In genomic region chr17:81717049-81717765, GRCh38 we compare ENCODE assay signal across 14 cellular contexts. TPM values are rescaled to one million over a fixed set of nuclear protein-coding genes. Genes with fewer than 3 reads are reported as not detected.
DNase-seq lines count a peak whose midpoint lies in the region; ATAC-seq, FAIRE-seq and TF ChIP-seq lines count a peak whose summit lies in the region.
"Had no signal": no experiment of that assay in that cellular context is flagged by ENCODE, and none has a peak within 500 bp of the region (broad histone marks: within the 10 kb centered on the region; RNA-seq: fewer than 3 reads in every experiment).

No MANE protein-coding gene starts in this region.

- H3K27ac ChIP-seq in HEK293 (ENCODE audit: extremely low read depth, low read depth, low read length) (no peak overlapping the region), RWPE2 (ENCODE audit: poor library complexity, severe bottlenecking) (no peak overlapping the region), HepG2 (ENCODE audit: extremely low read length, insufficient read depth, low read length) (no peak overlapping the region), upper lobe of right lung (no peak overlapping the region)
- H3K27ac ChIP-seq: BLaER1 treated with 17β-estradiol and CSF1 and Interleukin-3, amounts not matched to agents 10 nM and 100 nM had no signal

- H3K9ac ChIP-seq in HepG2 (ENCODE audit: insufficient read depth, low read depth, low read length): no peak overlapping the region

- no TSS peak for BruUV-seq in HepG2 (replicated peaks; lab: Mats Ljungman, UMichigan)

- H3K27me3 ChIP-seq in RWPE2 (ENCODE audit: insufficient read depth, poor library complexity, severe bottlenecking) (no peaks in the 10 kb centered on the region), HepG2 (ENCODE audit: control insufficient read depth in 1 of 2, insufficient read depth in 2 of 2, low read length in 2 of 2) (no peaks in the 10 kb centered on the region; a peak in 1 of 5 replicates), upper lobe of right lung (no peaks in the 10 kb centered on the region)
- H3K27me3 ChIP-seq: BLaER1 treated with 17β-estradiol and CSF1 and Interleukin-3, amounts not matched to agents 10 nM and 100 nM had no signal

- no peak for TF ChIP-seq CTCF in HEK293 (tag by site-specific recombination; IDR thresholded peaks at IDR 0.05)
- no peak for TF ChIP-seq CTCF in RWPE2 (IDR thresholded peaks at IDR 0.05; ENCODE audit: poor library complexity, severe bottlenecking)
- no peak for TF ChIP-seq CTCF in HepG2 (CRISPR knock-in tag; IDR thresholded peaks at IDR 0.05)
- TF ChIP-seq CTCF in upper lobe of right lung (IDR thresholded peaks at IDR 0.05): no peak

- H3K4me1 ChIP-seq in HEK293 (ENCODE audit: control insufficient read depth, insufficient read depth, low read length) (peaks cover 5% of the 10 kb centered on the region), RWPE2 (ENCODE audit: insufficient read depth, poor library complexity, severe bottlenecking) (peaks cover 13% of the 10 kb centered on the region), HepG2 (ENCODE audit: insufficient read depth, low read length) (peaks cover 16% of the 10 kb centered on the region), upper lobe of right lung (peaks cover 16% of the 10 kb centered on the region)

- peaks cover 31% of the 10 kb centered on the region for H3K79me2 ChIP-seq in HepG2 (ENCODE audit: insufficient read depth, low read length)

- DNase-seq in RWPE2 (ENCODE audit: low spot score) (peak; percentile 63), HepG2 (ENCODE audit: low spot score) (no peak), upper lobe of right lung (peak; percentile 61), LoVo (ENCODE audit: low spot score) (no peak), occipital lobe (lab: John Stamatoyannopoulos, UW) (no peak)
- DNase-seq: Calu3; CD8-positive, alpha-beta T cell; DMS79 treated with DMSO at 0.1 percent for 48 hours; GF-D8 had no signal

- peaks cover 9 to 69% of the 10 kb centered on the region in 2 experiments; a peak in 2 of 3 replicates for H3K36me3 ChIP-seq in HEK293 (ENCODE audit: control insufficient read depth in 2 of 2, insufficient read depth in 1 of 2, low read length in 2 of 2)
- H3K36me3 ChIP-seq in RWPE2 (ENCODE audit: low read depth): peaks cover 29% of the 10 kb centered on the region
- H3K36me3 ChIP-seq in HepG2 (replicated peaks in 1 of 2; ENCODE audit: control insufficient read depth in 1 of 2, insufficient read depth in 2 of 2, low read length in 2 of 2): peaks cover 21 to 47% of the 10 kb centered on the region in 2 experiments
- no peaks in the 10 kb centered on the region for H3K36me3 ChIP-seq in upper lobe of right lung

- H3K9me3 ChIP-seq in HEK293 (ENCODE audit: control insufficient read depth, insufficient read depth, low read depth, low read length) (no peaks in the 10 kb centered on the region), RWPE2 (ENCODE audit: severe bottlenecking) (no peaks in the 10 kb centered on the region), HepG2 (ENCODE audit: low read length) (no peaks in the 10 kb centered on the region), upper lobe of right lung (no peaks in the 10 kb centered on the region)
- H3K9me3 ChIP-seq: BLaER1 treated with 17β-estradiol and CSF1 and Interleukin-3, amounts not matched to agents 10 nM and 100 nM had no signal

- POLR2A ChIA-PET in HEK293 (lab: Yijun Ruan, JAX) (interaction anchor here (0.9 kb wide), 1 partner anchor 9 kb away, joined by 6 read pairs; no protein-coding TSS in a partner anchor), HepG2 (lab: Yijun Ruan, JAX) (interaction anchor here (1.5 to 6.3 kb wide), 2 partner anchors 12 to 14 kb away, joined by 4 to 134 read pairs; partner anchors contain the start of gene MRPL12)

- TF ChIP-seq POLR2A in HepG2 (IDR thresholded peaks at IDR 0.05; ENCODE audit: insufficient read depth in 1 of 2, low read depth in 2 of 2, low read length in 2 of 2): no peak

- no peaks in the 10 kb centered on the region for H4K20me1 ChIP-seq in HepG2 (ENCODE audit: insufficient read depth, low read length)

- in situ Hi-C loops in HepG2 (cut with HindIII; ENCODE audit: extremely low pct_ligation_motif_present, low pct_unique_long_range_greater_than_20kb): no loop called here

- WGBS in HepG2 (ENCODE audit: low lambda C conversion rate): 96% methylated on average over 8 of the region's 25 CpGs

- ATAC-seq in RWPE2 (ENCODE audit: low read depth): no peak
- no peak for ATAC-seq in HepG2
- ATAC-seq in upper lobe of right lung: no peak
- ATAC-seq: CD8-positive, alpha-beta T cell; GM23338; HCT116 had no signal

- no peak overlapping the region for H2AFZ ChIP-seq in HepG2 (ENCODE audit: low read length)
- H2AFZ ChIP-seq: GM23338 had no signal

- intact Hi-C loops in HepG2 (cut with micrococcal nuclease; ENCODE audit: unreplicated experiment): no loop called here
- intact Hi-C loops in upper lobe of right lung (cut with DNase I): no loop called here

- FAIRE-seq in HepG2 (lab: Jason Lieb, UNC): no peak
- FAIRE-seq: H54 had no signal

- no peak for TF ChIP-seq EP300 in HepG2 (IDR thresholded peaks at IDR 0.05; ENCODE audit: low read depth in 2 of 2, low read length in 2 of 2)
- no peak for TF ChIP-seq EP300 in HepG2 (CRISPR knock-in tag; IDR thresholded peaks at IDR 0.05; ENCODE audit: borderline replicate concordance)

- no peak overlapping the region for H3K4me2 ChIP-seq in HepG2 (ENCODE audit: low read depth, low read length)
- H3K4me2 ChIP-seq: GM23338 had no signal

- H3K4me3 ChIP-seq in HEK293 (ENCODE audit: low read depth, low read length) (no peak overlapping the region), RWPE2 (ENCODE audit: severe bottlenecking) (no peak overlapping the region), HepG2 (replicated peaks in 1 of 3; ENCODE audit: insufficient read depth in 1 of 3, low read depth in 2 of 3, low read length in 3 of 3) (no peak overlapping the region), upper lobe of right lung (no peak overlapping the region)
- H3K4me3 ChIP-seq: BLaER1 treated with 17β-estradiol and CSF1 and Interleukin-3, amounts not matched to agents 10 nM and 100 nM; GM23338 had no signal

- TF ChIP-seq RAD21 in HepG2 (CRISPR knock-in tag; IDR thresholded peaks at IDR 0.05): no peak

- CTCF ChIA-PET in HEK293 (lab: Yijun Ruan, JAX) (no interaction called here), HepG2 (lab: Yijun Ruan, JAX; ENCODE audit: low intra/inter-chr PET ratio, low total read pairs) (no interaction called here)

RNA-seq across cellular contexts. Expression of gene SLC25A10, which starts 5.1 kb away (rescaled TPM):
- 111 and 140 TPM in 2 replicates for total RNA-seq in HepG2 (2016; rRNA removed; fragmentation: Illumina TruSeq; extraction: Trizol)
- 76.5 and 89.9 TPM in 2 replicates for total RNA-seq in HepG2 (2016; cell fraction: cytosol; rRNA removed; fragmentation: Illumina TruSeq; extraction: Trizol; ENCODE audit: low read depth)
- total RNA-seq in HepG2 (2016; cell fraction: insoluble cytoplasmic fraction; rRNA removed; fragmentation: Illumina TruSeq; extraction: Trizol): 100 and 147 TPM in 2 replicates
- total RNA-seq in HepG2 (2016; cell fraction: membrane; rRNA removed; fragmentation: Illumina TruSeq; extraction: Trizol): 143 and 165 TPM in 2 replicates
- total RNA-seq in HepG2 (2016; cell fraction: nucleus; rRNA removed; fragmentation: Illumina TruSeq; extraction: Trizol): 53.5 and 61.2 TPM in 2 replicates
- 46.5 and 59.7 TPM in 2 replicates for polyA plus RNA-seq in HepG2 (2011; rRNA removed)
- 37.0 and 59.3 TPM in 2 replicates for polyA plus RNA-seq in HepG2 (2011; cell fraction: cytosol; rRNA removed)
- polyA plus RNA-seq in HepG2 (2011; cell fraction: nucleus; rRNA removed): 97.5 and 120 TPM in 2 replicates
- 28.3 and 32.0 TPM in 2 replicates for polyA plus RNA-seq in HepG2 (2012)
- 77.4 and 92.5 TPM in 2 replicates for polyA plus RNA-seq in HepG2 (2016; cell fraction: cytosol; fragmentation: Illumina TruSeq; extraction: Trizol; ENCODE audit: low read depth)
- 90.7 and 117 TPM in 2 replicates for polyA plus RNA-seq in HepG2 (2016; cell fraction: insoluble cytoplasmic fraction; fragmentation: Illumina TruSeq; extraction: Trizol; ENCODE audit: low read depth)
- polyA plus RNA-seq in HepG2 (2016; cell fraction: membrane; fragmentation: Illumina TruSeq; extraction: Trizol; ENCODE audit: low read depth): 117 and 123 TPM in 2 replicates
- 106 and 108 TPM in 2 replicates for polyA plus RNA-seq in HepG2 (2016; cell fraction: nucleus; fragmentation: Illumina TruSeq; extraction: Trizol; ENCODE audit: insufficient read depth, low read depth)
- 55.9 and 103 TPM in 2 replicates for polyA minus RNA-seq in HepG2 (2011; rRNA and poly(A)+ RNA removed; ENCODE audit: low replicate concordance)
- polyA minus RNA-seq in HepG2 (2011; cell fraction: cytosol; rRNA and poly(A)+ RNA removed): 23.3 and 25.9 TPM in 2 replicates
- 32.0 and 34.5 TPM in 2 replicates for polyA minus RNA-seq in HepG2 (2011; cell fraction: nucleus; rRNA and poly(A)+ RNA removed)
- total RNA-seq in upper lobe of right lung: 6.3 TPM
- 4.2 TPM for total RNA-seq in occipital lobe

RNA-seq across cellular contexts. Expression of gene MRPL12, which starts 14.0 kb away (rescaled TPM):
- total RNA-seq in HepG2 (2016; rRNA removed; fragmentation: Illumina TruSeq; extraction: Trizol) (39.1 and 72.5 TPM in 2 replicates), upper lobe of right lung (40.3 TPM), occipital lobe (4.7 TPM)
- 76.8 and 84.3 TPM in 2 replicates for total RNA-seq in HepG2 (2016; cell fraction: cytosol; rRNA removed; fragmentation: Illumina TruSeq; extraction: Trizol; ENCODE audit: low read depth)
- 47.2 and 70.7 TPM in 2 replicates for total RNA-seq in HepG2 (2016; cell fraction: insoluble cytoplasmic fraction; rRNA removed; fragmentation: Illumina TruSeq; extraction: Trizol)
- 95.6 and 107 TPM in 2 replicates for total RNA-seq in HepG2 (2016; cell fraction: membrane; rRNA removed; fragmentation: Illumina TruSeq; extraction: Trizol)
- 26.8 and 29.8 TPM in 2 replicates for total RNA-seq in HepG2 (2016; cell fraction: nucleus; rRNA removed; fragmentation: Illumina TruSeq; extraction: Trizol)
- 94.1 and 112 TPM in 2 replicates for polyA plus RNA-seq in HepG2 (2011; rRNA removed)
- polyA plus RNA-seq in HepG2 (2011; cell fraction: cytosol; rRNA removed): 137 and 215 TPM in 2 replicates
- 94.6 and 96.1 TPM in 2 replicates for polyA plus RNA-seq in HepG2 (2011; cell fraction: nucleus; rRNA removed)
- polyA plus RNA-seq in HepG2 (2012): 83.0 and 86.6 TPM in 2 replicates
- polyA plus RNA-seq in HepG2 (2016; cell fraction: cytosol; fragmentation: Illumina TruSeq; extraction: Trizol; ENCODE audit: low read depth): 367 and 487 TPM in 2 replicates
- 281 and 289 TPM in 2 replicates for polyA plus RNA-seq in HepG2 (2016; cell fraction: insoluble cytoplasmic fraction; fragmentation: Illumina TruSeq; extraction: Trizol; ENCODE audit: low read depth)
- polyA plus RNA-seq in HepG2 (2016; cell fraction: membrane; fragmentation: Illumina TruSeq; extraction: Trizol; ENCODE audit: low read depth): 273 and 345 TPM in 2 replicates
- 148 and 167 TPM in 2 replicates for polyA plus RNA-seq in HepG2 (2016; cell fraction: nucleus; fragmentation: Illumina TruSeq; extraction: Trizol; ENCODE audit: insufficient read depth, low read depth)
- polyA minus RNA-seq in HepG2 (2011; rRNA and poly(A)+ RNA removed; ENCODE audit: low replicate concordance): 58.6 and 62.0 TPM in 2 replicates
- polyA minus RNA-seq in HepG2 (2011; cell fraction: cytosol; rRNA and poly(A)+ RNA removed): 34.6 and 36.8 TPM in 2 replicates
- 24.0 and 29.4 TPM in 2 replicates for polyA minus RNA-seq in HepG2 (2011; cell fraction: nucleus; rRNA and poly(A)+ RNA removed)

RNA-seq across cellular contexts. Expression of gene HGS, which starts 33.4 kb away (rescaled TPM):
- 54.1 and 73.3 TPM in 2 replicates for total RNA-seq in HepG2 (2016; rRNA removed; fragmentation: Illumina TruSeq; extraction: Trizol)
- 23.7 and 25.3 TPM in 2 replicates for total RNA-seq in HepG2 (2016; cell fraction: cytosol; rRNA removed; fragmentation: Illumina TruSeq; extraction: Trizol; ENCODE audit: low read depth)
- total RNA-seq in HepG2 (2016; cell fraction: insoluble cytoplasmic fraction; rRNA removed; fragmentation: Illumina TruSeq; extraction: Trizol): 46.3 and 75.5 TPM in 2 replicates
- 26.2 and 27.2 TPM in 2 replicates for total RNA-seq in HepG2 (2016; cell fraction: membrane; rRNA removed; fragmentation: Illumina TruSeq; extraction: Trizol)
- total RNA-seq in HepG2 (2016; cell fraction: nucleus; rRNA removed; fragmentation: Illumina TruSeq; extraction: Trizol): 61.6 and 70.3 TPM in 2 replicates
- 78.1 and 85.3 TPM in 2 replicates for polyA plus RNA-seq in HepG2 (2011; rRNA removed)
- 23.0 and 37.1 TPM in 2 replicates for polyA plus RNA-seq in HepG2 (2011; cell fraction: cytosol; rRNA removed)
- polyA plus RNA-seq in HepG2 (2011; cell fraction: nucleus; rRNA removed): 599 and 842 TPM in 2 replicates
- 50.3 and 58.5 TPM in 2 replicates for polyA plus RNA-seq in HepG2 (2012)
- polyA plus RNA-seq in HepG2 (2016; cell fraction: cytosol; fragmentation: Illumina TruSeq; extraction: Trizol; ENCODE audit: low read depth): 10.3 and 14.6 TPM in 2 replicates
- 49.0 and 65.5 TPM in 2 replicates for polyA plus RNA-seq in HepG2 (2016; cell fraction: insoluble cytoplasmic fraction; fragmentation: Illumina TruSeq; extraction: Trizol; ENCODE audit: low read depth)
- 20.0 and 26.0 TPM in 2 replicates for polyA plus RNA-seq in HepG2 (2016; cell fraction: membrane; fragmentation: Illumina TruSeq; extraction: Trizol; ENCODE audit: low read depth)
- polyA plus RNA-seq in HepG2 (2016; cell fraction: nucleus; fragmentation: Illumina TruSeq; extraction: Trizol; ENCODE audit: insufficient read depth, low read depth): 239 and 240 TPM in 2 replicates
- polyA minus RNA-seq in HepG2 (2011; rRNA and poly(A)+ RNA removed; ENCODE audit: low replicate concordance): 124 and 132 TPM in 2 replicates
- polyA minus RNA-seq in HepG2 (2011; cell fraction: cytosol; rRNA and poly(A)+ RNA removed): 22.8 and 27.9 TPM in 2 replicates
- 76.9 and 79.1 TPM in 2 replicates for polyA minus RNA-seq in HepG2 (2011; cell fraction: nucleus; rRNA and poly(A)+ RNA removed)
- 88.3 TPM for total RNA-seq in upper lobe of right lung
- total RNA-seq in occipital lobe: 37.6 TPM

RNA-seq across cellular contexts. Expression of gene ARL16, which starts 33.6 kb away (rescaled TPM):
- total RNA-seq in HepG2 (2016; rRNA removed; fragmentation: Illumina TruSeq; extraction: Trizol): 18.8 and 20.8 TPM in 2 replicates
- total RNA-seq in HepG2 (2016; cell fraction: cytosol; rRNA removed; fragmentation: Illumina TruSeq; extraction: Trizol; ENCODE audit: low read depth): 17.5 and 20.2 TPM in 2 replicates
- 21.5 and 21.9 TPM in 2 replicates for total RNA-seq in HepG2 (2016; cell fraction: insoluble cytoplasmic fraction; rRNA removed; fragmentation: Illumina TruSeq; extraction: Trizol)
- total RNA-seq in HepG2 (2016; cell fraction: membrane; rRNA removed; fragmentation: Illumina TruSeq; extraction: Trizol): 24.3 and 26.3 TPM in 2 replicates
- total RNA-seq in HepG2 (2016; cell fraction: nucleus; rRNA removed; fragmentation: Illumina TruSeq; extraction: Trizol): 10.5 and 14.3 TPM in 2 replicates
- polyA plus RNA-seq in HepG2 (2011; rRNA removed): 30.8 and 32.1 TPM in 2 replicates
- 30.7 and 36.8 TPM in 2 replicates for polyA plus RNA-seq in HepG2 (2011; cell fraction: cytosol; rRNA removed)
- 21.1 and 26.0 TPM in 2 replicates for polyA plus RNA-seq in HepG2 (2011; cell fraction: nucleus; rRNA removed)
- polyA plus RNA-seq in HepG2 (2012): 16.3 and 19.8 TPM in 2 replicates
- polyA plus RNA-seq in HepG2 (2016; cell fraction: cytosol; fragmentation: Illumina TruSeq; extraction: Trizol; ENCODE audit: low read depth): 22.8 and 26.9 TPM in 2 replicates
- polyA plus RNA-seq in HepG2 (2016; cell fraction: insoluble cytoplasmic fraction; fragmentation: Illumina TruSeq; extraction: Trizol; ENCODE audit: low read depth): 25.4 and 25.5 TPM in 2 replicates
- polyA plus RNA-seq in HepG2 (2016; cell fraction: membrane; fragmentation: Illumina TruSeq; extraction: Trizol; ENCODE audit: low read depth): 24.7 and 30.0 TPM in 2 replicates
- 41.6 and 53.5 TPM in 2 replicates for polyA plus RNA-seq in HepG2 (2016; cell fraction: nucleus; fragmentation: Illumina TruSeq; extraction: Trizol; ENCODE audit: insufficient read depth, low read depth)
- 17.2 and 24.1 TPM in 2 replicates for polyA minus RNA-seq in HepG2 (2011; rRNA and poly(A)+ RNA removed; ENCODE audit: low replicate concordance)
- 4.7 and 5.4 TPM in 2 replicates for polyA minus RNA-seq in HepG2 (2011; cell fraction: cytosol; rRNA and poly(A)+ RNA removed)
- 10.7 and 14.5 TPM in 2 replicates for polyA minus RNA-seq in HepG2 (2011; cell fraction: nucleus; rRNA and poly(A)+ RNA removed)
- total RNA-seq in upper lobe of right lung: 19.5 TPM
- total RNA-seq in occipital lobe: 34.0 TPM

RNA-seq across cellular contexts. Expression of gene CCDC137, which starts 50.7 kb away (rescaled TPM):
- 34.4 and 39.1 TPM in 2 replicates for total RNA-seq in HepG2 (2016; rRNA removed; fragmentation: Illumina TruSeq; extraction: Trizol)
- total RNA-seq in HepG2 (2016; cell fraction: cytosol; rRNA removed; fragmentation: Illumina TruSeq; extraction: Trizol; ENCODE audit: low read depth): 10.7 and 10.8 TPM in 2 replicates
- total RNA-seq in HepG2 (2016; cell fraction: insoluble cytoplasmic fraction; rRNA removed; fragmentation: Illumina TruSeq; extraction: Trizol): 31.3 and 40.3 TPM in 2 replicates
- 16.9 and 19.0 TPM in 2 replicates for total RNA-seq in HepG2 (2016; cell fraction: membrane; rRNA removed; fragmentation: Illumina TruSeq; extraction: Trizol)
- 20.9 and 21.8 TPM in 2 replicates for total RNA-seq in HepG2 (2016; cell fraction: nucleus; rRNA removed; fragmentation: Illumina TruSeq; extraction: Trizol)
- 14.6 and 14.7 TPM in 2 replicates for polyA plus RNA-seq in HepG2 (2011; rRNA removed)
- polyA plus RNA-seq in HepG2 (2011; cell fraction: cytosol; rRNA removed): 10.9 and 12.3 TPM in 2 replicates
- 18.8 and 20.1 TPM in 2 replicates for polyA plus RNA-seq in HepG2 (2011; cell fraction: nucleus; rRNA removed)
- 15.7 and 20.6 TPM in 2 replicates for polyA plus RNA-seq in HepG2 (2012)
- 6.0 and 6.1 TPM in 2 replicates for polyA plus RNA-seq in HepG2 (2016; cell fraction: cytosol; fragmentation: Illumina TruSeq; extraction: Trizol; ENCODE audit: low read depth)
- polyA plus RNA-seq in HepG2 (2016; cell fraction: insoluble cytoplasmic fraction; fragmentation: Illumina TruSeq; extraction: Trizol; ENCODE audit: low read depth): 43.6 and 43.8 TPM in 2 replicates
- polyA plus RNA-seq in HepG2 (2016; cell fraction: membrane; fragmentation: Illumina TruSeq; extraction: Trizol; ENCODE audit: low read depth): 11.4 and 11.7 TPM in 2 replicates
- polyA plus RNA-seq in HepG2 (2016; cell fraction: nucleus; fragmentation: Illumina TruSeq; extraction: Trizol; ENCODE audit: insufficient read depth, low read depth): 75.0 and 87.7 TPM in 2 replicates
- 4.1 and 5.1 TPM in 2 replicates for polyA minus RNA-seq in HepG2 (2011; rRNA and poly(A)+ RNA removed; ENCODE audit: low replicate concordance)
- 5.1 and 5.5 TPM in 2 replicates for polyA minus RNA-seq in HepG2 (2011; cell fraction: cytosol; rRNA and poly(A)+ RNA removed)
- polyA minus RNA-seq in HepG2 (2011; cell fraction: nucleus; rRNA and poly(A)+ RNA removed): 7.0 and 8.8 TPM in 2 replicates
- total RNA-seq in upper lobe of right lung: 13.7 TPM
- 3.9 TPM for total RNA-seq in occipital lobe

Comparison
In these comparisons a context has a peak if more than half of its experiments do, and no peak if none do; other contexts are left out.
1. DNase-seq: peak in RWPE2 (single experiment) and upper lobe of right lung (single experiment); none in HepG2 (single experiment), LoVo (single experiment) and occipital lobe (single experiment).
2. Of the 63 proteins assayed by ChIP-seq in both HepG2 and HEK293: peak only in HepG2: ZNF768; only in HEK293: none; in both: none; in neither: 62.